In genomic region chrX:107673401-107673800, GRCh38 we compare ENCODE assay signal across 8 cellular contexts. TPM values are rescaled to one million over a fixed set of nuclear protein-coding genes. Genes with fewer than 3 reads are reported as not detected.
DNase-seq lines count a peak whose midpoint lies in the region; ATAC-seq and TF ChIP-seq lines count a peak whose summit lies in the region.

No MANE protein-coding gene starts in this region.

- H3K27me3 ChIP-seq in breast epithelium: peaks cover 0 to 56% of the 10 kb centered on the region in 2 donors
- peaks cover 0 to 10% (median 0%) of the 10 kb centered on the region in 3 donors for H3K27me3 ChIP-seq in psoas muscle (ENCODE audit: insufficient read depth in 3 of 3, low read length in 2 of 3)

- intact Hi-C loops in breast epithelium (cut with DNase I; ENCODE audit: low total_unique reads) (no loop called here), psoas muscle (cut with DNase I) (loop anchor here in 1 of 2 donors (1.0 to 2.0 kb wide), 2 partner anchors 45 to 103 kb away; partner anchors contain the start of gene NCBP2L)

- no peak for TF ChIP-seq POLR2A in breast epithelium (IDR thresholded peaks at IDR 0.05)

- H3K4me3 ChIP-seq in breast epithelium (peak overlapping the region in 2 of 3 donors; percentile 4 to 35), psoas muscle (no peak overlapping the region)

- H3K9me3 ChIP-seq in breast epithelium (no peaks in the 10 kb centered on the region), psoas muscle (no peaks in the 10 kb centered on the region)

- H3K36me3 ChIP-seq in breast epithelium: no peaks in the 10 kb centered on the region
- no peaks in the 10 kb centered on the region for H3K36me3 ChIP-seq in psoas muscle (ENCODE audit: insufficient read depth in 1 of 2, low read depth in 1 of 2)

- ATAC-seq in GM18868 (IDR thresholded peaks at IDR 0.05; ENCODE audit: unreplicated experiment) (peak; percentile 0), HG03175 (IDR thresholded peaks at IDR 0.05; ENCODE audit: unreplicated experiment) (peak; percentile 7), psoas muscle (peak in 2 of 4 donors; percentile 3 to 8), HG03520 (IDR thresholded peaks at IDR 0.05; ENCODE audit: unreplicated experiment) (no peak), HG02763 (IDR thresholded peaks at IDR 0.05; ENCODE audit: unreplicated experiment) (no peak)

- TF ChIP-seq CTCF in breast epithelium (IDR thresholded peaks at IDR 0.05): no peak
- TF ChIP-seq CTCF in psoas muscle (IDR thresholded peaks at IDR 0.05): no peak

- WGBS in psoas muscle, 3 donors: 34 to 68% (median 60%) methylated on average over 6 of the region's 6 CpGs

- H3K27ac ChIP-seq in breast epithelium: peak overlapping the region; percentile 94 to 99
- peak overlapping the region; percentile 83 for H3K27ac ChIP-seq in psoas muscle

- H3K4me1 ChIP-seq in breast epithelium (peaks cover 0 to 7% of the 10 kb centered on the region in 2 donors), psoas muscle (peaks cover 24% of the 10 kb centered on the region)

- no peak for DNase-seq in breast epithelium (ENCODE audit: low spot score in 2 of 2)
- DNase-seq in psoas muscle: no peak
- DNase-seq in DMS53 treated with DMSO at 0.1 percent for 48 hours (lab: John Stamatoyannopoulos, UW; ENCODE audit: unreplicated experiment): no peak
- no peak for DNase-seq in NCI-H1417 treated with DMSO at 0.1 percent for 48 hours (lab: John Stamatoyannopoulos, UW)

RNA-seq across cellular contexts. Expression of gene PRPS1, which starts 45.1 kb away (rescaled TPM):
- total RNA-seq in breast epithelium (10 to 100 TPM; 19.3 to 24.9 (median 20.8) TPM), psoas muscle (10 to 100 TPM; 30.5 to 48.4 (median 43.2) TPM)
- polyA plus RNA-seq in psoas muscle: 10 to 100 TPM; 20.7 to 63.2 (median 31.2) TPM

Comparison
In these comparisons a context has a peak if more than half of its experiments do, and no peak if none do; other contexts are left out.
1. ATAC-seq: peak in GM18868 (single experiment) and HG03175 (single experiment); none in HG03520 (single experiment) and HG02763 (single experiment).